8 cellular contexts compared by ENCODE assay signal in genomic region chr20:44747166-44748004, GRCh38. TPM values are rescaled to one million over a fixed set of nuclear protein-coding genes. Genes with fewer than 3 reads are reported as not detected.
A peak's percentile ranks its signal among the peaks of the same experiment; 100 is the strongest.
DNase-seq lines count a peak whose midpoint lies in the region; TF ChIP-seq lines count a peak whose summit lies in the region.

No MANE protein-coding gene starts in this region.

- peak; percentile 84 for DNase-seq in G401 (ENCODE audit: low spot score)
- peak; percentile 87 for DNase-seq in NAMALWA (ENCODE audit: low spot score)
- peak; percentile 87 for DNase-seq in SK-N-DZ (ENCODE audit: low spot score)
- peak; percentile 84 to 85 for DNase-seq in cardiac muscle cell (ENCODE audit: low read depth in 1 of 2, low spot score in 1 of 2)
- peak; percentile 64 to 96 (median 85) for DNase-seq in posterior cingulate gyrus
- no peak for DNase-seq in cerebellar nuclear complex (lab: John Stamatoyannopoulos, UW)
- DNase-seq in mesenteric fat pad (ENCODE audit: low spot score), result no peak

- H3K27me3 ChIP-seq in cardiac muscle cell, result peaks cover 33% of the 10 kb centered on the region

- peaks cover 12% of the 10 kb centered on the region for H3K27me3 Mint-ChIP-seq in activated naive CD8-positive, alpha-beta T cell

- no peaks in the 10 kb centered on the region for H3K36me3 ChIP-seq in cardiac muscle cell

- peak overlapping the region; percentile 81 for H3K4me3 Mint-ChIP-seq in activated naive CD8-positive, alpha-beta T cell

- in situ Hi-C loops in G401 (cut with HindIII; ENCODE audit: low sequenced_read_pairs), result no loop called here

- no peaks in the 10 kb centered on the region for H3K9me3 Mint-ChIP-seq in activated naive CD8-positive, alpha-beta T cell (ENCODE audit: low read depth)

- TF ChIP-seq CTCF in cardiac muscle cell (IDR thresholded peaks at IDR 0.05; ENCODE audit: low read depth, low read length), result peak; percentile 81

- peak overlapping the region; percentile 80 for H3K27ac Mint-ChIP-seq in activated naive CD8-positive, alpha-beta T cell

- H3K27ac ChIP-seq in cardiac muscle cell, result no peak overlapping the region

- intact Hi-C loops in posterior cingulate gyrus (cut with DNase I), result loop anchor here (2.0 to 5.0 kb wide), 2 partner anchors 65 to 119 kb away; partner anchors contain the start of gene RIMS4

- H3K4me1 ChIP-seq in cardiac muscle cell (ENCODE audit: low read depth), result peaks cover 4% of the 10 kb centered on the region

- no peak overlapping the region for H3K4me3 ChIP-seq in cardiac muscle cell

- no peaks in the 10 kb centered on the region for H3K9me3 ChIP-seq in cardiac muscle cell (ENCODE audit: low read depth)

- peaks cover 5% of the 10 kb centered on the region for H3K4me1 Mint-ChIP-seq in activated naive CD8-positive, alpha-beta T cell (ENCODE audit: low read depth)

- H3K36me3 Mint-ChIP-seq in activated naive CD8-positive, alpha-beta T cell, result no peaks in the 10 kb centered on the region

RNA-seq across cellular contexts. Expression of gene KCNK15, which starts 1.7 kb away (rescaled TPM):
- 17.9 TPM in 2 replicates for total RNA-seq in G401 (2014; rRNA removed; shearing (Covaris generic))
- polyA plus RNA-seq in SK-N-DZ (2014; cell fraction: cytosol; rRNA removed), result 0.10 and 0.61 TPM in 2 replicates
- not detected in 2 replicates for polyA plus RNA-seq in SK-N-DZ (2014; cell fraction: nucleus; rRNA removed)
- total RNA-seq in cardiac muscle cell (0.07 TPM in 1 of 2 replicates, not detected in the other), mesenteric fat pad (3.1 TPM)
- 0.32 TPM in 1 of 2 replicates, not detected in the other for polyA plus RNA-seq in cardiac muscle cell

RNA-seq across cellular contexts. Expression of gene CCN5, which starts 32.2 kb away (rescaled TPM):
- 0.17 TPM in 1 of 2 replicates, not detected in the other for total RNA-seq in G401 (2014; rRNA removed; shearing (Covaris generic))
- polyA plus RNA-seq in SK-N-DZ (2014; cell fraction: cytosol; rRNA removed), result not detected in 2 replicates
- polyA plus RNA-seq in SK-N-DZ (2014; cell fraction: nucleus; rRNA removed), result not detected in 2 replicates
- total RNA-seq in cardiac muscle cell (not detected in 2 replicates), mesenteric fat pad (51.5 TPM)
- 0.20 TPM in 1 of 2 replicates, not detected in the other for polyA plus RNA-seq in cardiac muscle cell

Comparison
In these comparisons a context has a peak if more than half of its experiments do, and no peak if none do; other contexts are left out.
1. DNase-seq: peak in G401 (single experiment), NAMALWA (single experiment), SK-N-DZ (single experiment), cardiac muscle cell (2 of 2) and posterior cingulate gyrus (10 of 10); none in cerebellar nuclear complex (0 of 2) and mesenteric fat pad (single experiment).
2. RNA of gene CCN5, which starts 32.2 kb away (total RNA-seq): 51.5 TPM in mesenteric fat pad (single experiment); 0.17 TPM in G401 and not detected in cardiac muscle cell; every median in the first group is over 10 times any median in the second.